26 cellular contexts compared by ENCODE assay signal in the genomic region with DNA sequence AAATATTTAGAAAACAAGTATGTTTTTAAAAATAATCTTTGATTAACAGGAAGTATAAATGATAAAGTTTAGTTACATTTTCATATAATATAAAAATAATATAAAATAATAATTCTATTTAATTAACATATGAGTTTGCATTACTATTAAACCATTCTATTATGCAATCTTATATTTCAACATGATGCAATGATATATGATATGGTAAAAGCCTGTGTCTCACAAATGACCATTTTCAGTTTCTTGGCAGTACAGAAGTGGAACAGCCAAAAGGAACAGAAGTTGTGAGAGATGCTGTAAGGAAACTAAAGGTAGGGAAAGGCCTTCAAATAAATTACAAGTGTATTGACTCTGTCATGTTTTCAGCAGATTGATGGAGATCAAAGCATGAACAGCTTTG.
A peak's percentile ranks its signal among the peaks of the same experiment; 100 is the strongest.
DNase-seq lines count a peak whose midpoint lies in the region; ATAC-seq, FAIRE-seq and TF ChIP-seq lines count a peak whose summit lies in the region.
"Had no signal": no experiment of that assay in that cellular context is flagged by ENCODE, and none has a peak within 500 bp of the region (broad histone marks: within the 10 kb centered on the region; RNA-seq: fewer than 3 reads in every experiment).

No MANE protein-coding gene starts in this region.

- intact Hi-C loops in IMR-90 (cut with micrococcal nuclease) (loop anchor here (5.0 to 10.0 kb wide), 2 partner anchors 652 to 765 kb away; partner anchors contain the start of gene COL5A2), pancreas (cut with DNase I) (loop anchor here in 1 of 3 donors (10.0 kb wide), 1 partner anchor 892 kb away; no protein-coding TSS in a partner anchor), uterus (cut with DNase I; ENCODE audit: low total_unique reads) (loop anchor here (10.0 kb wide), 1 partner anchor 452 kb away; the partner anchor contains the start of gene COL3A1)

- H2BK20ac ChIP-seq in IMR-90 (ENCODE audit: low read depth, low read length) = no peak overlapping the region

- no peak for TF ChIP-seq RAD21 in IMR-90 (IDR thresholded peaks at IDR 0.05; ENCODE audit: low read length)

- H2BK5ac ChIP-seq in IMR-90 (ENCODE audit: low read depth, low read length, poor library complexity, severe bottlenecking) = no peak overlapping the region

- H2AFZ ChIP-seq in IMR-90 (replicated peaks; ENCODE audit: low read length, poor library complexity) = no peak overlapping the region

- H3K27me3 ChIP-seq in IMR-90 (ENCODE audit: control insufficient read depth, insufficient read depth, low read length) = no peaks in the 10 kb centered on the region
- H3K27me3 ChIP-seq in pancreas = no peaks in the 10 kb centered on the region
- no peaks in the 10 kb centered on the region for H3K27me3 ChIP-seq in uterus
- H3K27me3 ChIP-seq: BLaER1, Peyer's patch, SJSA1 had no signal

- no peak overlapping the region for H3K4me2 ChIP-seq in IMR-90 (ENCODE audit: low read depth, low read length)
- H3K4me2 ChIP-seq: BLaER1 had no signal

- H4K20me1 ChIP-seq in IMR-90 (ENCODE audit: insufficient read depth, low read length) = no peaks in the 10 kb centered on the region
- H4K20me1 ChIP-seq: BLaER1 had no signal

- POLR2A ChIA-PET in IMR-90 (lab: Charles Lee; ENCODE audit: unreplicated experiment) = no interaction called here

- H3K9me1 ChIP-seq in IMR-90 (ENCODE audit: insufficient read depth, low read length) = 0 out of 2 replicates have a peak, but pooled peaks cover 5% of the 10 kb centered on the region

- H4K91ac ChIP-seq in IMR-90 (ENCODE audit: insufficient read depth, low read depth, low read length) = no peak overlapping the region

- no peak overlapping the region; the same call in 1 of the 2 replicates for H3K27ac ChIP-seq in IMR-90 (ENCODE audit: insufficient read depth, low read length)
- no peak overlapping the region for H3K27ac ChIP-seq in pancreas
- H3K27ac ChIP-seq in uterus = no peak overlapping the region
- H3K27ac ChIP-seq: BLaER1, Peyer's patch, SJSA1 had no signal

- H3K14ac ChIP-seq in IMR-90 (replicated peaks; ENCODE audit: low read depth, low read length) = 0 out of 2 replicates have a peak overlapping the region, but pooled peaks have one; percentile 1

- no peak overlapping the region for H3K9ac ChIP-seq in IMR-90 (ENCODE audit: low read depth, low read length)
- H3K9ac ChIP-seq: BLaER1 had no signal

- H3K36me3 ChIP-seq in IMR-90 (ENCODE audit: control insufficient read depth, insufficient read depth, low read length) (no peaks in the 10 kb centered on the region), pancreas (no peaks in the 10 kb centered on the region), uterus (no peaks in the 10 kb centered on the region)
- H3K36me3 ChIP-seq: BLaER1, Peyer's patch had no signal

- H3K23ac ChIP-seq in IMR-90 (ENCODE audit: low read depth, low read length) = no peak overlapping the region; the same call in 1 of the 2 replicates

- no peak overlapping the region for H3K4ac ChIP-seq in IMR-90 (ENCODE audit: low read depth, low read length)

- no peak overlapping the region; the same call in 1 of the 2 replicates for H3K18ac ChIP-seq in IMR-90 (ENCODE audit: low read depth, low read length)

- peaks cover 5 to 21% of the 10 kb centered on the region in 2 experiments; a peak in 3 of 4 replicates for H3K79me1 ChIP-seq in IMR-90 (ENCODE audit: low read depth in 1 of 2, low read length in 2 of 2)

- H3K4me3 ChIP-seq in IMR-90 (ENCODE audit: insufficient read depth, low read depth, low read length) = no peak overlapping the region
- H3K4me3 ChIP-seq in fibroblast of mammary gland (ENCODE audit: control insufficient read depth, low read depth, low read length) = no peak overlapping the region
- H3K4me3 ChIP-seq in pancreas = no peak overlapping the region
- no peak overlapping the region for H3K4me3 ChIP-seq in uterus
- H3K4me3 ChIP-seq: BLaER1, GM12878, K562, Peyer's patch, SJSA1 had no signal

- no TSS peak for BruUV-seq in IMR-90 (replicated peaks; lab: Mats Ljungman, UMichigan)

- no peak overlapping the region for H4K5ac ChIP-seq in IMR-90 (ENCODE audit: low read depth, low read length)

- no peak for ATAC-seq in IMR-90 (ENCODE audit: low read depth)
- no peak for ATAC-seq in pancreas
- no peak for ATAC-seq in GM21447 (IDR thresholded peaks at IDR 0.05; ENCODE audit: unreplicated experiment)
- ATAC-seq: GM12878, K562 had no signal

- peak; percentile 10 for DNase-seq in IMR-90
- DNase-seq in amniotic epithelial cell (ENCODE audit: low read depth) = peak; percentile 26
- peak; percentile 54 for DNase-seq in fibroblast of mammary gland (ENCODE audit: low read depth)
- no peak for DNase-seq in pancreas
- DNase-seq in NCI-H526 treated with DMSO at 0.1 percent for 48 hours (lab: John Stamatoyannopoulos, UW) = no peak
- DNase-seq in uterus = no peak
- DNase-seq in NOMO-1 treated with DMSO at 0.1 percent for 48 hours (lab: John Stamatoyannopoulos, UW; ENCODE audit: unreplicated experiment) = no peak
- DNase-seq: ACHN; Caco-2; CD4-positive, alpha-beta memory T cell; DMS 273 treated with DMSO at 0.1 percent for 48 hours; DMS79 treated with DMSO at 0.1 percent for 48 hours; H7; HFFc6; NCI-H1092 treated with DMSO at 0.1 percent for 48 hours; NCI-H1436 treated with DMSO at 0.1 percent for 48 hours; NCI-H1930; NCI-H345; NCI-H524; NCI-H82; Peyer's patch had no signal

- TF ChIP-seq CTCF in IMR-90 (conservative IDR thresholded peaks at IDR 0.05; ENCODE audit: low read depth, low read length) (no peak), fibroblast of mammary gland (conservative IDR thresholded peaks at IDR 0.05; ENCODE audit: control insufficient read depth, insufficient read depth, low read depth, low read length) (no peak), pancreas (IDR thresholded peaks at IDR 0.05) (no peak), uterus (IDR thresholded peaks at IDR 0.05) (no peak)

- H3K9me3 ChIP-seq in IMR-90 (ENCODE audit: control insufficient read depth, insufficient read depth, low read length) (no peaks in the 10 kb centered on the region), pancreas (no peaks in the 10 kb centered on the region), uterus (no peaks in the 10 kb centered on the region)
- H3K9me3 ChIP-seq: BLaER1, Caco-2, Peyer's patch, SJSA1 had no signal

- H3K4me1 ChIP-seq in IMR-90 (ENCODE audit: control insufficient read depth, insufficient read depth, low read length) (peaks cover 11% of the 10 kb centered on the region; the same call in 1 of the 2 replicates), pancreas (peaks cover 0 to 6% (median 0%) of the 10 kb centered on the region in 3 donors), uterus (peaks cover 0 to 6% of the 10 kb centered on the region in 2 donors)
- H3K4me1 ChIP-seq: BLaER1, Caco-2, Peyer's patch had no signal

- in situ Hi-C loops in IMR-90 (cut with MboI; ENCODE audit: low sequenced_read_pairs) = loop anchor here (5.0 kb wide), 1 partner anchor 890 kb away; no protein-coding TSS in a partner anchor

- no peak overlapping the region for H3K56ac ChIP-seq in IMR-90 (ENCODE audit: extremely low read depth, insufficient read depth, low read length)

- H2BK15ac ChIP-seq in IMR-90 (ENCODE audit: low read depth, low read length) = no peak overlapping the region

- TF ChIP-seq POLR2A in IMR-90 (IDR thresholded peaks at IDR 0.05; ENCODE audit: low read depth, low read length) = no peak
- no peak for TF ChIP-seq POLR2A in uterus (IDR thresholded peaks at IDR 0.05)

- peak overlapping the region in 1 of 2 experiments; percentile 30; a peak in 1 of 4 replicates for H4K8ac ChIP-seq in IMR-90 (ENCODE audit: low read depth in 2 of 2, low read length in 2 of 2)

- H2BK120ac ChIP-seq in IMR-90 (ENCODE audit: low read depth, low read length) = 0 out of 2 replicates have a peak overlapping the region, but pooled peaks have one; percentile 19

- H2AK5ac ChIP-seq in IMR-90 (ENCODE audit: low read depth, low read length) = no peak overlapping the region

- dilution Hi-C loops in IMR-90 (cut with HindIII; ENCODE audit: low sequenced_read_pairs, unreplicated experiment) = no loop called here

- CTCF ChIA-PET in IMR-90 (lab: Yijun Ruan, JAX) = interaction anchor here (0.5 to 1.0 kb wide), 2 partner anchors 252 to 889 kb away, joined by 3 read pairs; no protein-coding TSS in a partner anchor

- no peak overlapping the region for H2AK9ac ChIP-seq in IMR-90 (replicated peaks; ENCODE audit: low read depth, low read length, poor library complexity)

- peak; percentile 88 for FAIRE-seq in pancreas (lab: Jason Lieb, UNC)
- FAIRE-seq: GM12878, K562 had no signal

TF ChIP-seq in IMR-90, 13 proteins besides CTCF, POLR2A, EP300 and RAD21:
- no peak for TF ChIP-seq CHD1 (IDR thresholded peaks at IDR 0.05; ENCODE audit: low read depth, low read length)
- TF ChIP-seq CEBPB (IDR thresholded peaks at IDR 0.05; ENCODE audit: low read depth, low read length) = peak; percentile 63

Comparison
In these comparisons a context has a peak if more than half of its experiments do, and no peak if none do; other contexts are left out.
1. DNase-seq: peak in IMR-90 (single experiment), amniotic epithelial cell (single experiment) and fibroblast of mammary gland (single experiment); none in pancreas (0 of 6), NCI-H526 treated with DMSO at 0.1 percent for 48 hours (single experiment), uterus (0 of 2) and NOMO-1 treated with DMSO at 0.1 percent for 48 hours (single experiment).